In the genomic region with DNA sequence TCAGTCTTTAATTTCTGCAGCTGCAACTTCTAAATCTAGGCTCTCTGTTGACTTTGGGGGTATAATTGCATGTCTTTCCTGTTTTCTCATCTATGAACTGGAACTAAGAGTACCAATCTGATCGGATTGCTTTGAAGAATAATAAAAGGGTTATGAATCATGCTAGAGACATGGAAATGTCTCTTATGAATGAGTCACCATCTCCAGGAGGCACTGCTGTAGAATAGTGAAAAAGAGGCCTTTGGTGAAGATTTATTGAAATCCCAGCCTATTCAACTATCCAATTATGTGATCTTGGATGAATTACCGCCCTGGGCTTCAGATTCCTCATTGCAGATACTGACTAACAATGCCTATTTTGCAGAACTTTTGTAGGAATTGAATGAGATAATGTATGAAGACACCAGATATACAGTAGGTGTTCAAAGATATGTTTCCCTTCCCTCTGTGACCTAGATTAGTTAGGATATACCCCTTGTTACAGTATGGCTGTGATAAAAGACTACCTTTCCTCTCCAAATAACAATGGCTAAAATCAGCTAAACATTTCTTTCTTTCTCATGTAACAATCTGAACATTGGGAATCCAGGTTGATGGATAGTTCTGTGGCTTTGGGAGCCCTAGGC, we compare ENCODE assay signal across 14 cellular contexts. TPM values are rescaled to one million over a fixed set of nuclear protein-coding genes. Genes with fewer than 3 reads are reported as not detected.
DNase-seq lines count a peak whose midpoint lies in the region; ATAC-seq, FAIRE-seq and TF ChIP-seq lines count a peak whose summit lies in the region.
"Had no signal": no experiment of that assay in that cellular context is flagged by ENCODE, and none has a peak within 500 bp of the region (broad histone marks: within the 10 kb centered on the region; RNA-seq: fewer than 3 reads in every experiment).

No MANE protein-coding gene starts in this region.

- H3K4me1 ChIP-seq in PC-9 (replicated peaks; ENCODE audit: insufficient read depth) (peaks cover 12% of the 10 kb centered on the region), small intestine (ENCODE audit: control insufficient read depth in 2 of 2, insufficient read depth in 1 of 2, low read depth in 1 of 2, low read length in 1 of 2) (no peaks in the 10 kb centered on the region)
- H3K4me1 ChIP-seq: psoas muscle had no signal

- no peaks in the 10 kb centered on the region for H4K20me1 ChIP-seq in PC-9 (ENCODE audit: insufficient read depth)

- ATAC-seq in esophagus mucosa, result peak; percentile 67
- ATAC-seq: psoas muscle had no signal

- intact Hi-C loops in PC-9 (cut with micrococcal nuclease; ENCODE audit: unreplicated experiment), result no loop called here

- H3K27me3 ChIP-seq in PC-9 (ENCODE audit: insufficient read depth, low read depth) (no peaks in the 10 kb centered on the region), small intestine (ENCODE audit: control insufficient read depth in 2 of 2, insufficient read depth in 2 of 2, low read length in 2 of 2) (no peaks in the 10 kb centered on the region), H7 (ENCODE audit: control insufficient read depth, insufficient read depth, low read length) (no peaks in the 10 kb centered on the region)
- H3K27me3 ChIP-seq: suprapubic skin had no signal

- peaks cover 3% of the 10 kb centered on the region for H3K27me3 Mint-ChIP-seq in endothelial cell (ENCODE audit: unreplicated experiment)

- no peaks in the 10 kb centered on the region for H3K36me3 Mint-ChIP-seq in endothelial cell (ENCODE audit: low read depth, unreplicated experiment)

- FAIRE-seq in small intestine (lab: Jason Lieb, UNC), result no peak
- FAIRE-seq: D721Med had no signal

- H3K4me1 Mint-ChIP-seq in endothelial cell (ENCODE audit: unreplicated experiment), result peaks cover 7% of the 10 kb centered on the region

- 37 to 64% (median 55%) methylated on average over 2 of the region's 2 CpGs for WGBS in small intestine, 3 donors

- TF ChIP-seq CTCF in PC-9 (conservative IDR thresholded peaks at IDR 0.05) (no peak), endothelial cell (IDR thresholded peaks at IDR 0.05; ENCODE audit: unreplicated experiment) (no peak)

- H3K27ac ChIP-seq in PC-9 (no peak overlapping the region), small intestine (ENCODE audit: low read depth in 1 of 2, low read length in 1 of 2) (no peak overlapping the region)
- H3K27ac ChIP-seq: psoas muscle, suprapubic skin had no signal

- H3K36me3 ChIP-seq in PC-9 (ENCODE audit: low read depth) (no peaks in the 10 kb centered on the region), small intestine (ENCODE audit: control insufficient read depth in 2 of 2, insufficient read depth in 2 of 2, low read length in 2 of 2) (no peaks in the 10 kb centered on the region), H7 (replicated peaks; ENCODE audit: control insufficient read depth, insufficient read depth, low read length) (no peaks in the 10 kb centered on the region)
- H3K36me3 ChIP-seq: suprapubic skin had no signal

- H3K9me3 Mint-ChIP-seq in endothelial cell (ENCODE audit: unreplicated experiment), result no peaks in the 10 kb centered on the region

- CTCF ChIA-PET in PC-9 (lab: Charles Lee), result no interaction called here

- H3K4me3 ChIP-seq in PC-9 (no peak overlapping the region), small intestine (ENCODE audit: low read depth in 1 of 2, low read length in 2 of 2) (no peak overlapping the region), H7 (ENCODE audit: insufficient read depth, low read depth, low read length) (no peak overlapping the region)
- H3K4me3 ChIP-seq: psoas muscle, suprapubic skin had no signal

- no peaks in the 10 kb centered on the region for H3K9me3 ChIP-seq in PC-9 (ENCODE audit: insufficient read depth, low read depth)
- no peaks in the 10 kb centered on the region for H3K9me3 ChIP-seq in small intestine (ENCODE audit: control insufficient read depth, low read depth)
- H3K9me3 ChIP-seq: psoas muscle, suprapubic skin had no signal

- no peak overlapping the region for H3K27ac Mint-ChIP-seq in endothelial cell (ENCODE audit: unreplicated experiment)

- no peak overlapping the region for H2AFZ ChIP-seq in PC-9

- DNase-seq in NCI-H1417 (lab: John Stamatoyannopoulos, UW) (peak in 2 of 3 experiments; percentile 3 to 44), NCI-H1417 treated with DMSO at 0.1 percent for 48 hours (lab: John Stamatoyannopoulos, UW) (no peak), PC-9 (peak in 1 of 2 experiments; percentile 75), small intestine (peak; percentile 39), T-helper 1 cell (no peak), endothelial cell (ENCODE audit: low spot score) (no peak), H7 (no peak)
- DNase-seq: 8988T, NCI-H187 treated with DMSO at 0.1 percent for 48 hours, psoas muscle, T-helper 9 cell had no signal

- H3K4me2 ChIP-seq in PC-9, result peak overlapping the region; percentile 19

- H3K79me2 ChIP-seq in PC-9 (ENCODE audit: low read depth), result no peaks in the 10 kb centered on the region

- H3F3A ChIP-seq in PC-9 (ENCODE audit: insufficient read depth, low read depth), result peaks cover 12% of the 10 kb centered on the region; the same call in 1 of the 2 replicates

- no TSS peak for BruUV-seq in PC-9 (replicated peaks; lab: Mats Ljungman, UMichigan)

- no peaks in the 10 kb centered on the region for H3K9me2 ChIP-seq in PC-9 (ENCODE audit: insufficient read depth)

- H3K4me3 Mint-ChIP-seq in endothelial cell (ENCODE audit: unreplicated experiment), result no peak overlapping the region

- POLR2A ChIA-PET in PC-9 (lab: Charles Lee; ENCODE audit: unreplicated experiment), result interaction anchor here (0.5 kb wide), 1 partner anchor 9 kb away, joined by 9 read pairs; no protein-coding TSS in a partner anchor

RNA-seq across cellular contexts. Expression of a gene that starts 11.5 kb away (rescaled TPM):
- total RNA-seq in PC-9 (2021) (16.8 and 17.8 TPM in 2 replicates), esophagus mucosa (1.00 TPM), endothelial cell (ENCODE audit: unreplicated experiment) (16.2 TPM)
- polyA plus RNA-seq in small intestine, result 10 to 100 TPM in 1 of 3 donors, 1 to 10 TPM in 2; 5.4 to 10.3 (median 5.7) TPM
- 1.7 and 4.2 TPM in 2 replicates for total RNA-seq in H7 (2014; rRNA removed; shearing (Covaris generic))

Comparison
In these comparisons a context has a peak if more than half of its experiments do, and no peak if none do; other contexts are left out.
1. DNase-seq: peak in NCI-H1417 (2 of 3) and small intestine (single experiment); none in NCI-H1417 treated with DMSO at 0.1 percent for 48 hours (single experiment), T-helper 1 cell (0 of 5), endothelial cell (single experiment) and H7 (single experiment).